In the genomic region with DNA sequence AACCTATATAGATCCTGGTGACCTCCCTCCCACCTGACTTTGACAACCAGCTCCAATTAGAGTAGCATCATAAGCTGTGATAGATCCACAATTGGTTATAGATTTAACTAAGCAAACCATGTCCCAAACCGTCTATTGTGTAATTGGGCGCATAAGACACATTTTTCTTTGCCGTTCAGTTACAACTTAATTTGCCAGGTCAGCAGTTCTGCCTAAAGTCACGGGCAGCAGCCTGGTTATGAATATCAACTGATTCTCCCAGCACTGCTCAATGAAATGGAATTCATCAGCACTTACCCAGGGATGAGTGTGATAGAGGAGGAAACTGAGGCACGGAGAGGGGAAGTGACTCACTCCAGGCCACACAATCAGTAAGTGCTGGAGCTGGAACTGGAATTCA, we compare ENCODE assay signal across 24 cellular contexts.
DNase-seq lines count a peak whose midpoint lies in the region; ATAC-seq, FAIRE-seq and TF ChIP-seq lines count a peak whose summit lies in the region.
"Had no signal": no experiment of that assay in that cellular context is flagged by ENCODE, and none has a peak within 500 bp of the region (broad histone marks: within the 10 kb centered on the region; RNA-seq: fewer than 3 reads in every experiment).

No MANE protein-coding gene starts in this region.

- H3K4me3 ChIP-seq in A549 (no peak overlapping the region), bronchial epithelial cell (ENCODE audit: low read depth, low read length) (no peak overlapping the region)
- H3K4me3 ChIP-seq: BLaER1 treated with 17β-estradiol and CSF1 and Interleukin-3, amounts not matched to agents 10 nM and 100 nM had no signal

- no peak for TF ChIP-seq RAD21 in A549 (conservative IDR thresholded peaks at IDR 0.05 in 1 of 2, IDR thresholded peaks at IDR 0.05 in 1 of 2)

- no peaks in the 10 kb centered on the region for H3K36me3 ChIP-seq in bronchial epithelial cell (ENCODE audit: control insufficient read depth, insufficient read depth, low read length)
- H3K36me3 ChIP-seq: BLaER1 treated with 17β-estradiol and CSF1 and Interleukin-3, amounts not matched to agents 10 nM and 100 nM had no signal

- peaks cover 3% of the 10 kb centered on the region for H3K27me3 ChIP-seq in bronchial epithelial cell (ENCODE audit: control insufficient read depth, insufficient read depth, low read length)

- H3K4me1 ChIP-seq in A549 = peaks cover 4% of the 10 kb centered on the region; the same call in 1 of the 3 replicates

- POLR2A ChIA-PET in A549 (lab: Yijun Ruan, JAX) = no interaction called here

- FAIRE-seq in A549 (lab: Jason Lieb, UNC) (no peak), bronchial epithelial cell (lab: Jason Lieb, UNC) (peak; percentile 64)
- FAIRE-seq: A204.1, GM12891, GM19239 had no signal

- no peaks in the 10 kb centered on the region for H3K9me3 ChIP-seq in A549
- H3K9me3 ChIP-seq: BLaER1 treated with 17β-estradiol and CSF1 and Interleukin-3, amounts not matched to agents 10 nM and 100 nM had no signal

- TF ChIP-seq CTCF in A549 (IDR thresholded peaks at IDR 0.05) (no peak), C4-2B (conservative IDR thresholded peaks at IDR 0.05) (no peak), VCaP (conservative IDR thresholded peaks at IDR 0.05) (no peak), bronchial epithelial cell (IDR thresholded peaks at IDR 0.05; ENCODE audit: insufficient read depth, low read length, severe bottlenecking) (no peak)

- no peak for TF ChIP-seq EP300 in A549 (IDR thresholded peaks at IDR 0.05)

- CTCF ChIA-PET in A549 (lab: Yijun Ruan, JAX) = interaction anchor here (1.0 to 3.0 kb wide), 3 partner anchors 9 to 43 kb away, joined by 3 to 12 read pairs (median 11); no protein-coding TSS in a partner anchor

- DNase-seq in A549 (ENCODE audit: low read depth in 1 of 2, low spot score in 1 of 2) (no peak), bronchial epithelial cell (ENCODE audit: low read depth) (no peak), T1000 (lab: John Stamatoyannopoulos, UW) (no peak), GDM1 (lab: John Stamatoyannopoulos, UW) (no peak)
- DNase-seq in effector CD8-positive, alpha-beta T cell (lab: John Stamatoyannopoulos, UW) = no peak
- DNase-seq: 8988T; AML-193; CD4-positive, alpha-beta memory T cell; CD4-positive, CD25-positive, alpha-beta regulatory T cell; COR-L47; DMS 273 treated with DMSO at 0.1 percent for 48 hours; DMS153; DMS53; DMS79; DND-41; EL; GF-D8 had no signal

- TF ChIP-seq POLR2A in A549 (IDR thresholded peaks at IDR 0.05; ENCODE audit: low read length) = no peak

- H3K4me2 ChIP-seq in A549 = no peak overlapping the region
- H3K4me2 ChIP-seq: BLaER1 treated with 17β-estradiol and CSF1 and Interleukin-3, amounts not matched to agents 10 nM and 100 nM had no signal

- H3K27ac ChIP-seq in A549 (no peak overlapping the region), C4-2B (peak overlapping the region; percentile 80), VCaP (peak overlapping the region; percentile 58)
- H3K27ac ChIP-seq: BLaER1 treated with 17β-estradiol and CSF1 and Interleukin-3, amounts not matched to agents 10 nM and 100 nM had no signal

- ATAC-seq in A549 (no peak), HG02623 (IDR thresholded peaks at IDR 0.05; ENCODE audit: unreplicated experiment) (no peak)

- WGBS in A549 (ENCODE audit: missing lambda C conversion rate) = 67% methylated on average over 5 of the region's 5 CpGs

TF ChIP-seq in A549, 52 proteins besides CTCF, POLR2A, EP300 and RAD21:
- TF ChIP-seq MAFK (IDR thresholded peaks at IDR 0.05; ENCODE audit: partially characterized antibody) = peak; percentile 97
- TF ChIP-seq, protein P1, sequence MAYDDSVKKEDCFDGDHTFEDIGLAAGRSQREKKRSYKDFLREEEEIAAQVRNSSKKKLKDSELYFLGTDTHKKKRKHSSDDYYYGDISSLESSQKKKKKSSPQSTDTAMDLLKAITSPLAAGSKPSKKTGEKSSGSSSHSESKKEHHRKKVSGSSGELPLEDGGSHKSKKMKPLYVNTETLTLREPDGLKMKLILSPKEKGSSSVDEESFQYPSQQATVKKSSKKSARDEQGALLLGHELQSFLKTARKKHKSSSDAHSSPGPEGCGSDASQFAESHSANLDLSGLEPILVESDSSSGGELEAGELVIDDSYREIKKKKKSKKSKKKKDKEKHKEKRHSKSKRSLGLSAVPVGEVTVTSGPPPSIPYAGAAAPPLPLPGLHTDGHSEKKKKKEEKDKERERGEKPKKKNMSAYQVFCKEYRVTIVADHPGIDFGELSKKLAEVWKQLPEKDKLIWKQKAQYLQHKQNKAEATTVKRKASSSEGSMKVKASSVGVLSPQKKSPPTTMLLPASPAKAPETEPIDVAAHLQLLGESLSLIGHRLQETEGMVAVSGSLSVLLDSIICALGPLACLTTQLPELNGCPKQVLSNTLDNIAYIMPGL (CRISPR knock-in tag; IDR thresholded peaks at IDR 0.05; ENCODE audit: borderline replicate concordance) = no peak

Comparison
In these comparisons a context has a peak if more than half of its experiments do, and no peak if none do; other contexts are left out.
1. H3K27ac ChIP-seq: peak in C4-2B (single experiment) and VCaP (single experiment); none in A549 (0 of 2).